9 cellular contexts compared by ENCODE assay signal in the genomic region with DNA sequence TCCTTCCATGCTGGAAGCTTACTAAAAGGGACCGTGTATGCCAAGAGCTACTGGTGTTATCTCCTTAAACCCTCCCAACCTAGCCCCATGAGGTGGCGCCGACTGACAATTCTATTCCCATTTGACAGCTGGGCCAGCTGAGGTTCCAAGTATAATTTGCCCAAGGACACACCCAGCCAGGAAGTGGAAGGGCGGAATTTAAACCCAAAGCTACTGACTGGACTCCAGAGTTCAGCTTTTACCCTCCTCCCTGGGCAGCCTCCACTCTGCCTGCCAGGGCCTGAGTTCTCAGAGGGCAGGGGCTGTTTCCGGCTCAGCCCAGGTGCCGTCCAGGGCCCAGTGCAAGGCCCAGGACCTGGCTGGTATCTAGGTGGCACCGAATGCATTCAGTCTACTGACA.
DNase-seq lines count a peak whose midpoint lies in the region; ATAC-seq and TF ChIP-seq lines count a peak whose summit lies in the region.
"Had no signal": no experiment of that assay in that cellular context is flagged by ENCODE, and none has a peak within 500 bp of the region (broad histone marks: within the 10 kb centered on the region; RNA-seq: fewer than 3 reads in every experiment).

No MANE protein-coding gene starts in this region.

- peak overlapping the region; percentile 78 for H3K27ac ChIP-seq in adipose tissue (ENCODE audit: low read depth, low read length)
- H3K27ac ChIP-seq in gastrocnemius medialis = peak overlapping the region; percentile 51 to 71 (median 68)

- peaks cover 11 to 16% of the 10 kb centered on the region in 2 donors for H3K4me1 ChIP-seq in gastrocnemius medialis

- peaks cover 7 to 9% of the 10 kb centered on the region in 2 donors for H3K4me1 Mint-ChIP-seq in immature natural killer cell

- no peak for TF ChIP-seq POLR2A in gastrocnemius medialis (IDR thresholded peaks at IDR 0.05)

- peak; percentile 39 for DNase-seq in EH (ENCODE audit: low read depth)
- DNase-seq in immature natural killer cell = no peak
- no peak for DNase-seq in gastrocnemius medialis
- no peak for DNase-seq in NOMO-1 treated with DMSO at 0.1 percent for 48 hours (lab: John Stamatoyannopoulos, UW; ENCODE audit: unreplicated experiment)
- no peak for DNase-seq in mesenteric fat pad (ENCODE audit: low spot score)
- no peak for DNase-seq in activated CD8-positive, alpha-beta memory T cell treated with anti-CD3 and anti-CD28 coated beads for 24 hours
- DNase-seq: cerebellar nuclear complex had no signal

- 67 to 77% (median 70%) methylated on average over 7 of the region's 7 CpGs for WGBS in adipose tissue, 3 donors

- in situ Hi-C loops in gastrocnemius medialis (cut with MboI; ENCODE audit: low sequenced_read_pairs in 4 of 4) = no loop called here

- H3K9me3 ChIP-seq in gastrocnemius medialis = no peaks in the 10 kb centered on the region

- H3K27me3 Mint-ChIP-seq in immature natural killer cell (ENCODE audit: low read depth in 3 of 3) = peaks cover 4 to 18% (median 16%) of the 10 kb centered on the region in 3 donors

- TF ChIP-seq CTCF in gastrocnemius medialis (IDR thresholded peaks at IDR 0.05 in 4 of 5, conservative IDR thresholded peaks at IDR 0.05 in 1 of 5) = no peak

- peak overlapping the region; percentile 21 to 75 (median 57) for H3K4me3 Mint-ChIP-seq in immature natural killer cell

- H3K27ac Mint-ChIP-seq in immature natural killer cell = no peak overlapping the region

- ATAC-seq in gastrocnemius medialis (peak in 1 of 2 donors; percentile 7), GM19455 (IDR thresholded peaks at IDR 0.05; ENCODE audit: unreplicated experiment) (no peak)

- no peaks in the 10 kb centered on the region for H3K9me3 Mint-ChIP-seq in immature natural killer cell

- no peaks in the 10 kb centered on the region for H3K36me3 Mint-ChIP-seq in immature natural killer cell

- peak overlapping the region in 2 of 4 donors; percentile 45 to 56 for H3K4me3 ChIP-seq in gastrocnemius medialis

- intact Hi-C loops in gastrocnemius medialis (cut with DNase I; ENCODE audit: low total_unique reads) = no loop called here

- H3K36me3 ChIP-seq in gastrocnemius medialis = no peaks in the 10 kb centered on the region

- H3K27me3 ChIP-seq in gastrocnemius medialis = peaks cover 0 to 10% (median 3%) of the 10 kb centered on the region in 3 donors
